Comparison of ENCODE assay signal across 21 cellular contexts in the genomic region with DNA sequence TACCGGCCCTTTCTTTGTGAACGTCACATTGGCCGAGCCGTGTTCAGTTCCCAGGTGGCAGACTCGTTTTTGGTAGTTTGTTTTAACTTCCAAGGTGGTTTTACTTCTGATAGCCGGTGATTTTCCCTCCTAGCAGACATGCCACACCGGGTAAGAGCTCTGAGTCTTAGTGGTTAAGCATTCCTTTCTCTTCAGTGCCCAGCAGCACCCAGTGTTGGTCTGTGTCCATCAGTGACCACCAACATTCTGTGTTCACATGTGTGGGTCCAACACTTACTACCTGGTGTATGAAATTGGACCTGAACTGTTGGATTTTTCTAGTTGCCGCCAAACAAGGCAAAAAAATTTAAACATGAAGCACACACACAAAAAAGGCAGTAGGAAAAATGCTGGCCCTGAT. TPM values are rescaled to one million over a fixed set of nuclear protein-coding genes. Genes with fewer than 3 reads are reported as not detected.
DNase-seq lines count a peak whose midpoint lies in the region; ATAC-seq, FAIRE-seq and TF ChIP-seq lines count a peak whose summit lies in the region.
"Had no signal": no experiment of that assay in that cellular context is flagged by ENCODE, and none has a peak within 500 bp of the region (broad histone marks: within the 10 kb centered on the region; RNA-seq: fewer than 3 reads in every experiment).

No MANE protein-coding gene starts in this region.

- H3K27ac ChIP-seq in DND-41 (ENCODE audit: low read length): no peak overlapping the region
- H3K27ac ChIP-seq in K562 (ENCODE audit: extremely low read depth, low read depth, low read length): no peak overlapping the region
- H3K27ac ChIP-seq in trophoblast cell (ENCODE audit: low read depth, low read length): no peak overlapping the region
- H3K27ac ChIP-seq: cardiac muscle cell, SJSA1 had no signal

- no peak for TF ChIP-seq RAD21 in K562 (CRISPR knock-in tag; conservative IDR thresholded peaks at IDR 0.05 in 1 of 2, IDR thresholded peaks at IDR 0.05 in 1 of 2)

- no peaks in the 10 kb centered on the region for H3K9me3 ChIP-seq in DND-41 (ENCODE audit: insufficient read depth, low read length, severe bottlenecking)
- H3K9me3 ChIP-seq in K562 (replicated peaks; ENCODE audit: control insufficient read depth, insufficient read depth, low read depth, low read length): no peaks in the 10 kb centered on the region
- peaks cover 2% of the 10 kb centered on the region for H3K9me3 ChIP-seq in trophoblast cell (ENCODE audit: insufficient read depth, low read depth, low read length)
- H3K9me3 ChIP-seq: psoas muscle, SJSA1 had no signal

- TF ChIP-seq CTCF in DND-41 (IDR thresholded peaks at IDR 0.05; ENCODE audit: borderline replicate concordance, extremely low read depth, low read length, poor library complexity, severe bottlenecking) (no peak), K562 (IDR thresholded peaks at IDR 0.05 in 2 of 3, conservative IDR thresholded peaks at IDR 0.05 in 1 of 3; ENCODE audit: insufficient read depth in 2 of 3, low read depth in 1 of 3, low read length in 3 of 3) (no peak), progenitor cell of endocrine pancreas (IDR thresholded peaks at IDR 0.05; ENCODE audit: unreplicated experiment) (no peak), WTC11 (IDR thresholded peaks at IDR 0.05) (no peak)

- no peaks in the 10 kb centered on the region for H3K36me3 Mint-ChIP-seq in activated CD4-positive, alpha-beta T cell treated with anti-CD3 and anti-CD28 coated beads, Interleukin-2, amount 10 ng/mL, durations not matched to agents 7 days and 5 days (ENCODE audit: low read depth)
- H3K36me3 Mint-ChIP-seq in progenitor cell of endocrine pancreas (ENCODE audit: insufficient read depth) (no peaks in the 10 kb centered on the region), WTC11 (no peaks in the 10 kb centered on the region)
- H3K36me3 Mint-ChIP-seq: CD4-positive, CD25-positive, alpha-beta regulatory T cell had no signal

- no peaks in the 10 kb centered on the region for H3K27me3 Mint-ChIP-seq in activated CD4-positive, alpha-beta T cell treated with anti-CD3 and anti-CD28 coated beads, Interleukin-2, amount 10 ng/mL, durations not matched to agents 7 days and 5 days
- H3K27me3 Mint-ChIP-seq in progenitor cell of endocrine pancreas (peaks cover 15% of the 10 kb centered on the region), WTC11 (ENCODE audit: low read depth) (no peaks in the 10 kb centered on the region)
- H3K27me3 Mint-ChIP-seq: CD4-positive, CD25-positive, alpha-beta regulatory T cell had no signal

- no peak overlapping the region for H2BK5ac ChIP-seq in trophoblast cell (ENCODE audit: low read depth, low read length, poor library complexity)

- in situ Hi-C loops in K562 (cut with MboI): no loop called here

- H3K79me1 ChIP-seq in trophoblast cell (ENCODE audit: low read length): no peaks in the 10 kb centered on the region

- 1% methylated on average over 8 of the region's 8 CpGs for WGBS in K562 (ENCODE audit: insufficient coverage, low coverage, missing lambda C conversion rate)
- WGBS in trophoblast cell (ENCODE audit: extremely low coverage, insufficient coverage, insufficient read length): no CpG with 5 or more reads among the region's 8 CpGs

- H3K9ac ChIP-seq in DND-41 (ENCODE audit: low read depth, low read length) (no peak overlapping the region), K562 (ENCODE audit: insufficient read depth in 1 of 2, low read depth in 2 of 2, low read length in 2 of 2) (no peak overlapping the region), trophoblast cell (ENCODE audit: low read length) (no peak overlapping the region)

- H3K4ac ChIP-seq in trophoblast cell (ENCODE audit: low read depth, low read length): no peak overlapping the region

- no peak for TF ChIP-seq EP300 in K562 (IDR thresholded peaks at IDR 0.05; ENCODE audit: low read length)

- H3K9me1 ChIP-seq in K562 (ENCODE audit: control insufficient read depth, insufficient read depth, low read length): no peaks in the 10 kb centered on the region

- peaks cover 64% of the 10 kb centered on the region for H3K4me1 Mint-ChIP-seq in activated CD4-positive, alpha-beta T cell treated with anti-CD3 and anti-CD28 coated beads, Interleukin-2, amount 10 ng/mL, durations not matched to agents 7 days and 5 days
- H3K4me1 Mint-ChIP-seq in progenitor cell of endocrine pancreas (ENCODE audit: low read depth): no peaks in the 10 kb centered on the region
- H3K4me1 Mint-ChIP-seq in WTC11: peaks cover 4% of the 10 kb centered on the region; the same call in 1 of the 2 replicates
- H3K4me1 Mint-ChIP-seq: neural crest cell had no signal

- H3K9me3 Mint-ChIP-seq in activated CD4-positive, alpha-beta T cell treated with anti-CD3 and anti-CD28 coated beads, Interleukin-2, amount 10 ng/mL, durations not matched to agents 7 days and 5 days: no peaks in the 10 kb centered on the region
- H3K9me3 Mint-ChIP-seq in progenitor cell of endocrine pancreas (ENCODE audit: low read depth): no peaks in the 10 kb centered on the region
- H3K9me3 Mint-ChIP-seq in WTC11: no peaks in the 10 kb centered on the region
- H3K9me3 Mint-ChIP-seq: CD4-positive, CD25-positive, alpha-beta regulatory T cell; neural crest cell had no signal

- H3K23ac ChIP-seq in trophoblast cell (ENCODE audit: low read length): no peak overlapping the region

- POLR2A ChIA-PET in activated CD4-positive, alpha-beta T cell treated with anti-CD3 and anti-CD28 coated beads, Interleukin-2, amount 10 ng/mL, durations not matched to agents 7 days and 5 days (lab: Charles Lee): no interaction called here
- POLR2A ChIA-PET in K562 (lab: Yijun Ruan, JAX) (no interaction called here), WTC11 (lab: Charles Lee) (no interaction called here)

- H2AFZ ChIP-seq in DND-41 (ENCODE audit: low read depth, low read length): no peak overlapping the region
- H2AFZ ChIP-seq in K562 (ENCODE audit: low read depth, low read length): no peak overlapping the region
- H2AFZ ChIP-seq in trophoblast cell (ENCODE audit: insufficient read depth, low read length, poor library complexity): no peak overlapping the region

- no peak overlapping the region for H2AK5ac ChIP-seq in trophoblast cell (ENCODE audit: low read length)

- H4K8ac ChIP-seq in trophoblast cell (ENCODE audit: low read depth, low read length): no peak overlapping the region

- H3K36me3 ChIP-seq in DND-41 (ENCODE audit: insufficient read depth, low read length) (no peaks in the 10 kb centered on the region), K562 (ENCODE audit: control insufficient read depth, insufficient read depth, low read length) (no peaks in the 10 kb centered on the region), trophoblast cell (ENCODE audit: control insufficient read depth in 1 of 2, insufficient read depth in 2 of 2, low read length in 2 of 2) (no peaks in the 10 kb centered on the region)
- H3K36me3 ChIP-seq: cardiac muscle cell, SJSA1 had no signal

- intact Hi-C loops in K562 (cut with micrococcal nuclease): no loop called here

- H2BK12ac ChIP-seq in trophoblast cell (ENCODE audit: low read length): peak overlapping the region; percentile 12

- H3K4me2 ChIP-seq in DND-41 (ENCODE audit: insufficient read depth, low read length) (no peak overlapping the region), K562 (ENCODE audit: insufficient read depth, low read length) (no peak overlapping the region), trophoblast cell (ENCODE audit: low read length) (no peak overlapping the region)

- no peak for TF ChIP-seq POLR2A in K562 (conservative IDR thresholded peaks at IDR 0.05)

- H4K91ac ChIP-seq in trophoblast cell (ENCODE audit: low read depth, low read length): no peak overlapping the region

- H2BK120ac ChIP-seq in trophoblast cell (ENCODE audit: insufficient read depth, low read length, poor library complexity): no peak overlapping the region

- H3K79me2 ChIP-seq in DND-41 (ENCODE audit: insufficient read depth, low read length) (no peaks in the 10 kb centered on the region), K562 (ENCODE audit: control insufficient read depth, insufficient read depth, low read length) (no peaks in the 10 kb centered on the region), trophoblast cell (ENCODE audit: control insufficient read depth, insufficient read depth, low read length, poor library complexity) (no peaks in the 10 kb centered on the region)

- FAIRE-seq in K562 (lab: Jason Lieb, UNC): peak; percentile 29
- FAIRE-seq: frontal cortex had no signal

- BruUV-seq in K562 (replicated peaks; lab: Mats Ljungman, UMichigan): no TSS peak

- H3K27me3 ChIP-seq in DND-41 (ENCODE audit: insufficient read depth, low read length, poor library complexity) (no peaks in the 10 kb centered on the region), K562 (ENCODE audit: control insufficient read depth in 2 of 2, insufficient read depth in 2 of 2, low read length in 2 of 2) (peaks cover 43 to 67% of the 10 kb centered on the region in 2 experiments), trophoblast cell (ENCODE audit: insufficient read depth, low read length) (no peaks in the 10 kb centered on the region)
- H3K27me3 ChIP-seq: cardiac muscle cell, dorsolateral prefrontal cortex had no signal

- H3K4me1 ChIP-seq in DND-41 (ENCODE audit: insufficient read depth, low read length): peaks cover 5% of the 10 kb centered on the region
- peaks cover 2 to 9% of the 10 kb centered on the region in 2 experiments; a peak in 2 of 5 replicates for H3K4me1 ChIP-seq in K562 (replicated peaks in 1 of 2; ENCODE audit: control insufficient read depth in 2 of 2, insufficient read depth in 2 of 2, low read length in 2 of 2)
- peaks cover 0 to 4% of the 10 kb centered on the region in 2 experiments for H3K4me1 ChIP-seq in trophoblast cell (ENCODE audit: control insufficient read depth in 1 of 2, insufficient read depth in 2 of 2, low read length in 2 of 2)

- no peak overlapping the region for H3K4me3 Mint-ChIP-seq in activated CD4-positive, alpha-beta T cell treated with anti-CD3 and anti-CD28 coated beads, Interleukin-2, amount 10 ng/mL, durations not matched to agents 7 days and 5 days
- H3K4me3 Mint-ChIP-seq in progenitor cell of endocrine pancreas (ENCODE audit: low read depth) (no peak overlapping the region), WTC11 (no peak overlapping the region)
- H3K4me3 Mint-ChIP-seq: neural crest cell had no signal

- DNase-seq in activated CD4-positive, alpha-beta T cell treated with anti-CD3 and anti-CD28 coated beads, Interleukin-2, amount 10 ng/mL, durations not matched to agents 7 days and 5 days: no peak
- DNase-seq in activated CD4-positive, alpha-beta T cell treated with anti-CD3 and anti-CD28 coated beads for 1 hour: no peak
- DNase-seq in DND-41 (peak; percentile 0), K562 (ENCODE audit: extremely low read depth in 1 of 4, low spot score in 3 of 4) (no peak), trophoblast cell (no peak), progenitor cell of endocrine pancreas (ENCODE audit: low spot score, unreplicated experiment) (no peak), mucosa of gallbladder (ENCODE audit: low spot score) (no peak), WTC11 (ENCODE audit: low spot score) (no peak)
- DNase-seq: CD4-positive, CD25-positive, alpha-beta regulatory T cell; dorsolateral prefrontal cortex; erythroblast; GDM1; GOT3; kidney glomerular epithelial cell; NCI-H1694 treated with DMSO at 0.1 percent for 48 hours; NCI-H82; psoas muscle had no signal

- H3K14ac ChIP-seq in trophoblast cell (ENCODE audit: low read length): no peak overlapping the region

- H3K4me3 ChIP-seq in DND-41 (ENCODE audit: low read depth in 1 of 2, low read length in 2 of 2): no peak overlapping the region
- H3K4me3 ChIP-seq in K562: no peak overlapping the region
- H3K4me3 ChIP-seq in trophoblast cell (ENCODE audit: low read depth, low read length): no peak overlapping the region
- H3K4me3 ChIP-seq: cardiac muscle cell, dorsolateral prefrontal cortex, psoas muscle, SJSA1 had no signal

- H4K20me1 ChIP-seq in DND-41 (ENCODE audit: insufficient read depth, low read length): no peaks in the 10 kb centered on the region; the same call in 1 of the 2 replicates
- H4K20me1 ChIP-seq in K562 (replicated peaks; ENCODE audit: control insufficient read depth, insufficient read depth, low read length): no peaks in the 10 kb centered on the region

- H3K27ac Mint-ChIP-seq in activated CD4-positive, alpha-beta T cell treated with anti-CD3 and anti-CD28 coated beads, Interleukin-2, amount 10 ng/mL, durations not matched to agents 7 days and 5 days: peak overlapping the region; percentile 77
- H3K27ac Mint-ChIP-seq in progenitor cell of endocrine pancreas (no peak overlapping the region), WTC11 (no peak overlapping the region)

- CTCF ChIA-PET in activated CD4-positive, alpha-beta T cell treated with anti-CD3 and anti-CD28 coated beads, Interleukin-2, amount 10 ng/mL, durations not matched to agents 7 days and 5 days (lab: Charles Lee): no interaction called here
- CTCF ChIA-PET in K562 (lab: Yijun Ruan, JAX; ENCODE audit: low intra/inter-chr PET ratio) (no interaction called here), WTC11 (lab: Charles Lee) (no interaction called here)

- H3K18ac ChIP-seq in trophoblast cell (ENCODE audit: low read length): no peak overlapping the region

- ATAC-seq in DND-41 (ENCODE audit: insufficient read depth, low read depth) (no peak), K562 (no peak), WTC11 (no peak)
- ATAC-seq: psoas muscle had no signal

- H4K12ac ChIP-seq in trophoblast cell (ENCODE audit: low read depth, low read length): no peak overlapping the region

RNA-seq across cellular contexts. Expression of a gene that starts 9.9 kb away (rescaled TPM):
- 10 to 100 TPM; 36.2 to 41.0 TPM for total RNA-seq in activated CD4-positive, alpha-beta T cell treated with anti-CD3 and anti-CD28 coated beads, Interleukin-2, amount 10 ng/mL, durations not matched to agents 7 days and 5 days
- 3.4 and 12.8 TPM in 2 replicates for total RNA-seq in K562 (2011; cell fraction: chromatin; rRNA removed; ENCODE audit: low replicate concordance)
- 2.3 and 3.8 TPM in 2 replicates for total RNA-seq in K562 (2011; cell fraction: nucleolus; rRNA removed)
- total RNA-seq in K562 (2011; cell fraction: nucleoplasm; rRNA removed): 5.7 and 8.4 TPM in 2 replicates
- total RNA-seq in K562 (2014; rRNA removed): 2.9 and 3.3 TPM in 2 replicates
- total RNA-seq in K562 (2014; rRNA removed; fragmentation: Illumina TruSeq; extraction: Trizol): 3.5 and 4.3 TPM in 2 replicates
- 2.6 and 3.3 TPM in 2 replicates for total RNA-seq in K562 (2015; rRNA removed; fragmentation: Illumina TruSeq; extraction: Trizol)
- 4.3 and 4.4 TPM in 2 replicates for total RNA-seq in K562 (2021)
- 4.1 and 7.3 TPM in 2 replicates for polyA plus RNA-seq in K562 (2011; rRNA removed)
- 1.3 and 2.3 TPM in 2 replicates for polyA plus RNA-seq in K562 (2011; cell fraction: cytosol; rRNA removed)
- 5.2 and 6.5 TPM in 2 replicates for polyA plus RNA-seq in K562 (2011; cell fraction: nucleus; rRNA removed)
- polyA plus RNA-seq in K562 (2012): 3.9 and 6.2 TPM in 2 replicates
- polyA plus RNA-seq in K562 (2014; fragmentation: Illumina TruSeq; extraction: Trizol): 6.8 and 7.1 TPM in 2 replicates
- polyA plus RNA-seq in K562 (2014; fragmentation: Nextera tagmentation; extraction: Ambion mirVana): 1 to 10 TPM; 1.4 to 1.9 TPM
- polyA plus RNA-seq in K562 (2014; rRNA removed): 5.1 and 5.5 TPM in 2 replicates
- polyA minus RNA-seq in K562 (2011; rRNA and poly(A)+ RNA removed): 5.2 and 7.4 TPM in 2 replicates
- polyA minus RNA-seq in K562 (2011; cell fraction: cytosol; rRNA and poly(A)+ RNA removed): 1.1 and 2.1 TPM in 2 replicates
- polyA minus RNA-seq in K562 (2011; cell fraction: nucleus; rRNA and poly(A)+ RNA removed): 2.3 and 2.8 TPM in 2 replicates
- 7.8 and 7.9 TPM in 2 replicates for polyA plus RNA-seq in trophoblast cell (2013)
- total RNA-seq in progenitor cell of endocrine pancreas: 8.9 and 9.3 TPM in 2 replicates
- 18.0 TPM for total RNA-seq in mucosa of gallbladder
- 5.1 to 5.7 TPM (median 5.2 TPM) in 3 replicates for total RNA-seq in WTC11 (2021)

RNA-seq across cellular contexts. Expression of a gene that starts 51.5 kb away (rescaled TPM):
- under 1 TPM; 0.10 TPM for total RNA-seq in activated CD4-positive, alpha-beta T cell treated with anti-CD3 and anti-CD28 coated beads, Interleukin-2, amount 10 ng/mL, durations not matched to agents 7 days and 5 days
- not detected in 2 replicates for total RNA-seq in K562 (2011; cell fraction: chromatin; rRNA removed; ENCODE audit: low replicate concordance)
- not detected in 2 replicates for total RNA-seq in K562 (2011; cell fraction: nucleolus; rRNA removed)
- total RNA-seq in K562 (2011; cell fraction: nucleoplasm; rRNA removed): not detected in 2 replicates
- total RNA-seq in K562 (2014; rRNA removed) (0.05 TPM in 1 of 2 replicates, not detected in the other), K562 (2014; rRNA removed; fragmentation: Illumina TruSeq; extraction: Trizol) (not detected in 2 replicates), K562 (2015; rRNA removed; fragmentation: Illumina TruSeq; extraction: Trizol) (not detected in 2 replicates), K562 (2021) (0.04 TPM in 1 of 2 replicates, not detected in the other), progenitor cell of endocrine pancreas (0.75 and 1.5 TPM in 2 replicates), mucosa of gallbladder (1.6 TPM), WTC11 (2021) (17.8 to 21.4 TPM (median 19.3 TPM) in 3 replicates)
- polyA plus RNA-seq in K562 (2011; rRNA removed) (not detected in 2 replicates), K562 (2014; fragmentation: Illumina TruSeq; extraction: Trizol) (not detected in 2 replicates), K562 (2014; fragmentation: Nextera tagmentation; extraction: Ambion mirVana) (not detected), K562 (2014; rRNA removed) (not detected in 2 replicates)
- not detected in 2 replicates for polyA plus RNA-seq in K562 (2011; cell fraction: cytosol; rRNA removed)
- not detected in 2 replicates for polyA plus RNA-seq in K562 (2011; cell fraction: nucleus; rRNA removed)
- not detected in 2 replicates for polyA plus RNA-seq in K562 (2012)
- polyA minus RNA-seq in K562 (2011; rRNA and poly(A)+ RNA removed): not detected in 2 replicates
- not detected in 2 replicates for polyA minus RNA-seq in K562 (2011; cell fraction: cytosol; rRNA and poly(A)+ RNA removed)
- not detected in 2 replicates for polyA minus RNA-seq in K562 (2011; cell fraction: nucleus; rRNA and poly(A)+ RNA removed)
- polyA plus RNA-seq in trophoblast cell (2013): 0.03 and 0.04 TPM in 2 replicates
- total RNA-seq: SJSA1 had no signal
- polyA plus RNA-seq: cardiac muscle cell; CD4-positive, CD25-positive, alpha-beta regulatory T cell had no signal
